1 cellular context compared by ENCODE assay signal in the genomic region with DNA sequence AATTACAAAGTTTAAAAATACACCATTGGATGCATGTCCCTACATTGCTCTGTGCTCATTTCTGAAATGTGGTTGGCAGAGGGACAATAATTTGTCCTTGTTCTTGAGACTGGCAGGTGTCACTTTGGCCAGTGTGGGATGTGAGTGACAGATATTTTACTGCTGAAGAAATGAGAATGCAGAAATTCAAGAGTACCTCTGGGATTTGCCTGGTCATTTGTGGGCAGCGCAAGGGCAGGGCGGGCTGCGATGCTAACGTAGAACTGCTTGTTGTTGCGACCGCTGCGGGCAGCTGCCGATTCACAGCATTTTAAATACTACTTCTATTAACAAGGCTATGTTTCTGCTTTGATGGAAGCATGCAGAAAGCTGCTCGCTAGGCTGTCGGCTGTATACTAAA.
TF ChIP-seq lines count a peak whose summit lies in the region.

No MANE protein-coding gene starts in this region.

TF ChIP-seq in HepG2, 621 proteins besides CTCF, POLR2A, EP300 and RAD21 (continued from another document):
- TF ChIP-seq, protein P1, sequence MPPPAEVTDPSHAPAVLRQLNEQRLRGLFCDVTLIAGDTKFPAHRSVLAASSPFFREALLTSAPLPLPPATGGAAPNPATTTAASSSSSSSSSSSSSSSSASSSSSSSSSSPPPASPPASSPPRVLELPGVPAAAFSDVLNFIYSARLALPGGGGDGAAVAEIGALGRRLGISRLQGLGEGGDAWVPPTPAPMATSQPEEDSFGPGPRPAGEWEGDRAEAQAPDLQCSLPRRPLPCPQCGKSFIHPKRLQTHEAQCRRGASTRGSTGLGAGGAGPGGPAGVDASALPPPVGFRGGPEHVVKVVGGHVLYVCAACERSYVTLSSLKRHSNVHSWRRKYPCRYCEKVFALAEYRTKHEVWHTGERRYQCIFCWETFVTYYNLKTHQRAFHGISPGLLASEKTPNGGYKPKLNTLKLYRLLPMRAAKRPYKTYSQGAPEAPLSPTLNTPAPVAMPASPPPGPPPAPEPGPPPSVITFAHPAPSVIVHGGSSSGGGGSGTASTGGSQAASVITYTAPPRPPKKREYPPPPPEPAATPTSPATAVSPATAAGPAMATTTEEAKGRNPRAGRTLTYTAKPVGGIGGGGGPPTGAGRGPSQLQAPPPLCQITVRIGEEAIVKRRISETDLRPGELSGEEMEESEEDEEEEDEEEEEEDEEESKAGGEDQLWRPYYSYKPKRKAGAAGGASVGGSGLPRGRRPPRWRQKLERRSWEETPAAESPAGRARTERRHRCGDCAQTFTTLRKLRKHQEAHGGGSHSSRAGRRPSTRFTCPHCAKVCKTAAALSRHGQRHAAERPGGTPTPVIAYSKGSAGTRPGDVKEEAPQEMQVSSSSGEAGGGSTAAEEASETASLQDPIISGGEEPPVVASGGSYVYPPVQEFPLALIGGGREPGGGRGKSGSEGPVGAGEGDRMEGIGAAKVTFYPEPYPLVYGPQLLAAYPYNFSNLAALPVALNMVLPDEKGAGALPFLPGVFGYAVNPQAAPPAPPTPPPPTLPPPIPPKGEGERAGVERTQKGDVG (CRISPR knock-in tag; IDR thresholded peaks at IDR 0.05; ENCODE audit: borderline replicate concordance) = no peak
- TF ChIP-seq KLF12 (CRISPR knock-in tag; IDR thresholded peaks at IDR 0.05; ENCODE audit: borderline replicate concordance) = no peak
- no peak for TF ChIP-seq HNF4G (IDR thresholded peaks at IDR 0.05; ENCODE audit: borderline replicate concordance, low read depth, low read length)
- TF ChIP-seq HNF4G (CRISPR knock-in tag; IDR thresholded peaks at IDR 0.05; ENCODE audit: borderline replicate concordance, low read depth) = no peak
- TF ChIP-seq ZNF850 (CRISPR knock-in tag; conservative IDR thresholded peaks at IDR 0.05) = no peak
- TF ChIP-seq, protein P2, sequence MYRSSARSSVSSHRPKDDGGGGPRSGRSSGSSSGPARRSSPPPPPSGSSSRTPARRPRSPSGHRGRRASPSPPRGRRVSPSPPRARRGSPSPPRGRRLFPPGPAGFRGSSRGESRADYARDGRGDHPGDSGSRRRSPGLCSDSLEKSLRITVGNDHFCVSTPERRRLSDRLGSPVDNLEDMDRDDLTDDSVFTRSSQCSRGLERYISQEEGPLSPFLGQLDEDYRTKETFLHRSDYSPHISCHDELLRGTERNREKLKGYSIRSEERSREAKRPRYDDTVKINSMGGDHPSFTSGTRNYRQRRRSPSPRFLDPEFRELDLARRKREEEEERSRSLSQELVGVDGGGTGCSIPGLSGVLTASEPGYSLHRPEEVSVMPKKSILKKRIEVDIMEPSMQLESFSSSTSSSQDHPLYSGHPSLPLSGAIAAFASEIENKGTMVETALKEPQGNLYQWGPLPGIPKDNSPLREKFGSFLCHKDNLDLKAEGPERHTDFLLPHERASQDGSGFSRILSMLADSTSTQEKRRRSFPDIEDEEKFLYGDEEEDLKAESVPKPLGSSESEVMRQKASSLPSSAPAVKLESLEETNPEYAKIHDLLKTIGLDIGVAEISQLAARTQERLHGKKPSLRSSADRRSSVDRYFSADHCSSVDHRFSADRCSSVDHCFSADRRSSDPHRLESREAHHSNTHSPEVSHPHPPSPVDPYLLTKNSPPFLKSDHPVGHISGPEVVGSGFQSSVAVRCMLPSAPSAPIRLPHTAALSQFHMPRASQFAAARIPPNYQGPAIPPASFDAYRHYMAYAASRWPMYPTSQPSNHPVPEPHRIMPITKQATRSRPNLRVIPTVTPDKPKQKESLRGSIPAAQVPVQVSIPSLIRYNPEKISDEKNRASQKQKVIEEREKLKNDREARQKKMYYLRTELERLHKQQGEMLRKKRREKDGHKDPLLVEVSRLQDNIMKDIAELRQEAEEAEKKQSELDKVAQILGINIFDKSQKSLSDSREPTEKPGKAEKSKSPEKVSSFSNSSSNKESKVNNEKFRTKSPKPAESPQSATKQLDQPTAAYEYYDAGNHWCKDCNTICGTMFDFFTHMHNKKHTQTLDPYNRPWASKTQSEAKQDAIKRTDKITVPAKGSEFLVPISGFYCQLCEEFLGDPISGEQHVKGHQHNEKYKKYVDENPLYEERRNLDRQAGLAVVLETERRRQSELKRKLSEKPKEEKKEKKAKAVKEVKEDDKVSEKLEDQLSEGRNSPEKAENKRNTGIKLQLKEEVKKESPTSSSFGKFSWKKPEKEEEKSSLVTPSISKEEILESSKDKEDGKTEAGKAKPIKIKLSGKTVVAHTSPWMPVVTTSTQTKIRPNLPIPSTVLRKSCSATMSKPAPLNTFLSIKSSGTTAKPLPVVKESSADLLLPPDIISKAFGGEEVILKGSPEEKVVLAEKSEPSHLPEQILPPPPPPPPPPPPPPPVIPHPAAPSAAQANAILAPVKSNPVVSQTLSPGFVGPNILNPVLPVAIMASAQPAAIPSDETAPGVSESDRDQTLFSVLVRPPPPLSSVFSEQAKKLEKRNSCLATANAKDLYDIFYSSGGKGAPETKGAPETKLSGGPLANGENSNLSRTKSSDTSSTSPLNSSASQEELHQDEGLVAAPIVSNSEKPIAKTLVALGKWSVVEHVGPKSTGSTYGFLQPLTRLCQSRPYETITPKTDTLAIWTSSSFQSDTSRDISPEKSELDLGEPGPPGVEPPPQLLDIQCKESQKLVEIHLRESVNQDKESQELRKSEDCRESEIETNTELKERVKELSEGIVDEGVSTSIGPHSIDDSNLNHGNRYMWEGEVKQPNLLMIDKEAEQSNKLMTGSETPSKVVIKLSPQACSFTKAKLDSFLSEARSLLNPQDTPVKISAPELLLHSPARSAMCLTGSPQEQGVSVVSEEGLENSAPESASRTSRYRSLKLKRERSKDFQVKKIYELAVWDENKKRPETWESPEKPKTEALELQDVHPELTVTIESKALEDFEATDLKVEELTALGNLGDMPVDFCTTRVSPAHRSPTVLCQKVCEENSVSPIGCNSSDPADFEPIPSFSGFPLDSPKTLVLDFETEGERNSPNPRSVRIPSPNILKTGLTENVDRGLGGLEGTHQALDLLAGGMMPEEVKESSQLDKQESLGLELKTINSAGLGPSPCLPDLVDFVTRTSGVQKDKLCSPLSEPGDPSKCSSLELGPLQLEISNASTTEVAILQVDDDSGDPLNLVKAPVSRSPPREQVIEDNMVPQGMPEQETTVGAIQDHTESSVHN (CRISPR knock-in tag; IDR thresholded peaks at IDR 0.05) = no peak
- TF ChIP-seq SMC3 (IDR thresholded peaks at IDR 0.05; ENCODE audit: low read length) = no peak
- TF ChIP-seq RFXAP (CRISPR knock-in tag; IDR thresholded peaks at IDR 0.05; ENCODE audit: borderline replicate concordance) = no peak
- no peak for TF ChIP-seq ZSCAN20 (CRISPR knock-in tag; IDR thresholded peaks at IDR 0.05; ENCODE audit: borderline replicate concordance)
- no peak for TF ChIP-seq PAX8 (CRISPR knock-in tag; IDR thresholded peaks at IDR 0.05; ENCODE audit: borderline replicate concordance)
- TF ChIP-seq NR1H2 (CRISPR knock-in tag; IDR thresholded peaks at IDR 0.05; ENCODE audit: borderline replicate concordance, low read depth) = no peak
- no peak for TF ChIP-seq ZNF136 (CRISPR knock-in tag; IDR thresholded peaks at IDR 0.05; ENCODE audit: low read depth)
- no peak for TF ChIP-seq PLSCR1 (CRISPR knock-in tag; IDR thresholded peaks at IDR 0.05; ENCODE audit: borderline replicate concordance)
- TF ChIP-seq ZFYVE20 (CRISPR knock-in tag; IDR thresholded peaks at IDR 0.05; ENCODE audit: borderline replicate concordance, low read depth) = no peak
- TF ChIP-seq, protein P3, sequence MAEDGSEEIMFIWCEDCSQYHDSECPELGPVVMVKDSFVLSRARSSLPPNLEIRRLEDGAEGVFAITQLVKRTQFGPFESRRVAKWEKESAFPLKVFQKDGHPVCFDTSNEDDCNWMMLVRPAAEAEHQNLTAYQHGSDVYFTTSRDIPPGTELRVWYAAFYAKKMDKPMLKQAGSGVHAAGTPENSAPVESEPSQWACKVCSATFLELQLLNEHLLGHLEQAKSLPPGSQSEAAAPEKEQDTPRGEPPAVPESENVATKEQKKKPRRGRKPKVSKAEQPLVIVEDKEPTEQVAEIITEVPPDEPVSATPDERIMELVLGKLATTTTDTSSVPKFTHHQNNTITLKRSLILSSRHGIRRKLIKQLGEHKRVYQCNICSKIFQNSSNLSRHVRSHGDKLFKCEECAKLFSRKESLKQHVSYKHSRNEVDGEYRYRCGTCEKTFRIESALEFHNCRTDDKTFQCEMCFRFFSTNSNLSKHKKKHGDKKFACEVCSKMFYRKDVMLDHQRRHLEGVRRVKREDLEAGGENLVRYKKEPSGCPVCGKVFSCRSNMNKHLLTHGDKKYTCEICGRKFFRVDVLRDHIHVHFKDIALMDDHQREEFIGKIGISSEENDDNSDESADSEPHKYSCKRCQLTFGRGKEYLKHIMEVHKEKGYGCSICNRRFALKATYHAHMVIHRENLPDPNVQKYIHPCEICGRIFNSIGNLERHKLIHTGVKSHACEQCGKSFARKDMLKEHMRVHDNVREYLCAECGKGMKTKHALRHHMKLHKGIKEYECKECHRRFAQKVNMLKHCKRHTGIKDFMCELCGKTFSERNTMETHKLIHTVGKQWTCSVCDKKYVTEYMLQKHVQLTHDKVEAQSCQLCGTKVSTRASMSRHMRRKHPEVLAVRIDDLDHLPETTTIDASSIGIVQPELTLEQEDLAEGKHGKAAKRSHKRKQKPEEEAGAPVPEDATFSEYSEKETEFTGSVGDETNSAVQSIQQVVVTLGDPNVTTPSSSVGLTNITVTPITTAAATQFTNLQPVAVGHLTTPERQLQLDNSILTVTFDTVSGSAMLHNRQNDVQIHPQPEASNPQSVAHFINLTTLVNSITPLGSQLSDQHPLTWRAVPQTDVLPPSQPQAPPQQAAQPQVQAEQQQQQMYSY (CRISPR knock-in tag; IDR thresholded peaks at IDR 0.05) = no peak
- TF ChIP-seq POLR2G (IDR thresholded peaks at IDR 0.05; ENCODE audit: low read depth, low read length) = no peak
- TF ChIP-seq ZSCAN21 (CRISPR knock-in tag; IDR thresholded peaks at IDR 0.05; ENCODE audit: borderline replicate concordance) = no peak
- no peak for TF ChIP-seq NR3C1 (CRISPR knock-in tag; IDR thresholded peaks at IDR 0.05)
- TF ChIP-seq PHB2 (IDR thresholded peaks at IDR 0.05; ENCODE audit: partially characterized antibody) = no peak
